ENCODE assay signal across 31 cellular contexts in genomic region chr4:162803378-162803777, GRCh38.
DNase-seq lines count a peak whose midpoint lies in the region; ATAC-seq and TF ChIP-seq lines count a peak whose summit lies in the region.
"Had no signal": no experiment of that assay in that cellular context is flagged by ENCODE, and none has a peak within 500 bp of the region (broad histone marks: within the 10 kb centered on the region; RNA-seq: fewer than 3 reads in every experiment).

No MANE protein-coding gene starts in this region.

- no peaks in the 10 kb centered on the region for H3K27me3 Mint-ChIP-seq in progenitor cell of endocrine pancreas
- H3K27me3 Mint-ChIP-seq: natural killer cell treated with Interleukin-12 subunit alpha and Interleukin-12 subunit beta and Interleukin-15 and Interleukin-18, amount 100 ng/mL, for 72 hours had no signal

- H3K9me3 Mint-ChIP-seq in progenitor cell of endocrine pancreas (ENCODE audit: low read depth): peaks cover 5% of the 10 kb centered on the region

- TF ChIP-seq CTCF in progenitor cell of endocrine pancreas (IDR thresholded peaks at IDR 0.05; ENCODE audit: unreplicated experiment): no peak

- H3K36me3 Mint-ChIP-seq in progenitor cell of endocrine pancreas (ENCODE audit: insufficient read depth): no peaks in the 10 kb centered on the region
- H3K36me3 Mint-ChIP-seq: natural killer cell treated with Interleukin-12 subunit alpha and Interleukin-12 subunit beta and Interleukin-15 and Interleukin-18, amount 100 ng/mL, for 72 hours had no signal

- no peak overlapping the region for H3K27ac Mint-ChIP-seq in progenitor cell of endocrine pancreas
- H3K27ac Mint-ChIP-seq: natural killer cell treated with Interleukin-12 subunit alpha and Interleukin-12 subunit beta and Interleukin-15 and Interleukin-18, amount 100 ng/mL, for 72 hours; T-helper 1 cell treated with Interleukin-12 subunit alpha and Interleukin-12 subunit beta and Interleukin-4 antibody, amounts not matched to agents 30 μg/mL and 1 μg/mL, for 36 hours had no signal

- ATAC-seq in GM18873 (IDR thresholded peaks at IDR 0.05; ENCODE audit: low FRiP score, unreplicated experiment) (peak; percentile 63), GM19468 (IDR thresholded peaks at IDR 0.05; ENCODE audit: extremely low read depth, unreplicated experiment) (peak; percentile 50), HG02981 (IDR thresholded peaks at IDR 0.05; ENCODE audit: unreplicated experiment) (peak; percentile 84), HG03571 (IDR thresholded peaks at IDR 0.05; ENCODE audit: unreplicated experiment) (peak; percentile 96)
- ATAC-seq: lower lobe of right lung; natural killer cell treated with Interleukin-12 subunit alpha and Interleukin-12 subunit beta and Interleukin-15 and Interleukin-18, amount 100 ng/mL, for 72 hours had no signal

- peaks cover 2% of the 10 kb centered on the region for H3K4me1 Mint-ChIP-seq in progenitor cell of endocrine pancreas (ENCODE audit: low read depth)

- DNase-seq in AML-193 (lab: John Stamatoyannopoulos, UW): no peak
- no peak for DNase-seq in progenitor cell of endocrine pancreas (ENCODE audit: low spot score, unreplicated experiment)
- no peak for DNase-seq in DMS114 treated with DMSO at 0.1 percent for 48 hours (lab: John Stamatoyannopoulos, UW; ENCODE audit: unreplicated experiment)
- DNase-seq: ACHN; activated CD4-positive, alpha-beta T cell treated with anti-CD3 and anti-CD28 coated beads, Interleukin-2, amount 50 U/mL, for 48 hours; activated CD4-positive, CD25-positive, alpha-beta regulatory T cell; activated naive CD4-positive, alpha-beta T cell treated with Interleukin-2 at 50 U/mL for 16 hours; activated T-cell treated with anti-CD3 and anti-CD28 coated beads, Interleukin-2, amount 50 U/mL, for 48 hours; BE2C; caudate nucleus; cortex of kidney; DMS 273 treated with DMSO at 0.1 percent for 48 hours; effector memory CD4-positive, alpha-beta T cell; hippocampal formation; Karpas-422; lower lobe of right lung; NCI-H1436; NCI-H2081 treated with DMSO at 0.1 percent for 48 hours; NCI-H226; NCI-H69; occipital lobe; PC-9; SK-N-SH; stimulated activated CD4-positive, alpha-beta T cell treated with anti-CD3 and anti-CD28 coated beads, Interleukin-4, amount 100 ng/mL, for 1 hour; thyroid gland had no signal

- no peak overlapping the region for H3K4me3 Mint-ChIP-seq in progenitor cell of endocrine pancreas (ENCODE audit: low read depth)
- H3K4me3 Mint-ChIP-seq: natural killer cell treated with Interleukin-12 subunit alpha and Interleukin-12 subunit beta and Interleukin-15 and Interleukin-18, amount 100 ng/mL, for 72 hours; T-helper 1 cell treated with Interleukin-12 subunit alpha and Interleukin-12 subunit beta and Interleukin-4 antibody, amounts not matched to agents 30 μg/mL and 1 μg/mL, for 36 hours had no signal
